ENCODE assay signal across 31 cellular contexts in the genomic region with DNA sequence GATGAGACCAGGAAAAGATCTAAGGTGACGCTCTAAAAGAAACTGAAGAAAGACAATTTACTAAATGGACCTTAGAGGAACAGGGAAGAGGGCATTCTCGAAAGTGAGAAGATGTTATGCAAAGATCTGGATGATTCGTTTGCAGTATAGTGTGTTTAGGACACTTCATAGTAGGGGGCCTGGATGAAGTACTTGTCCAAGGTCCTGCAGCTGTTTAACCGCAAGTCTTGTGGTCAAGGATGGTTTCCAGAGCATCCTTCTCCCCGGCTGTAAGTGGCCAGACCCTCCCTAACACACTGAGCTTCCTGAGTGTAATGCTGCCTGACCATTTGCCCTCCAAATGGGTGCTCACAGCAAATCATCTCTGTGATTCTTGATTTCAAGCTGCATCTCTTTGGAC.
"Had no signal": no experiment of that assay in that cellular context is flagged by ENCODE, and none has a peak within 500 bp of the region (broad histone marks: within the 10 kb centered on the region; RNA-seq: fewer than 3 reads in every experiment).

No MANE protein-coding gene starts in this region.

- H3K27me3 ChIP-seq: ascending aorta, cardiac muscle cell, SJCRH30 had no signal

- H3K27ac Mint-ChIP-seq: activated B cell treated with CpG ODN at 0.5 μM for 24 hours; activated CD4-positive, alpha-beta memory T cell treated with anti-CD3 and anti-CD28 coated beads, Interleukin-2, amount 10 ng/mL, durations not matched to agents 7 days and 5 days; activated CD8-positive, alpha-beta memory T cell treated with anti-CD3 and anti-CD28 coated beads, Interleukin-2, amount 10 ng/mL, durations not matched to agents 7 days and 5 days; activated naive CD4-positive, alpha-beta T cell treated with anti-CD3 and anti-CD28 coated beads, Interleukin-2, amount 50 U/mL, for 24 hours; activated naive CD8-positive, alpha-beta T cell treated with anti-CD3 and anti-CD28 coated beads, Interleukin-2, amount 10 ng/mL, durations not matched to agents 7 days and 5 days had no signal

- H3K36me3 Mint-ChIP-seq: activated CD8-positive, alpha-beta memory T cell treated with anti-CD3 and anti-CD28 coated beads, Interleukin-2, amount 10 ng/mL, durations not matched to agents 7 days and 5 days; activated naive CD8-positive, alpha-beta T cell treated with anti-CD3 and anti-CD28 coated beads, Interleukin-2, amount 10 ng/mL, durations not matched to agents 7 days and 5 days had no signal

- H3K9me3 Mint-ChIP-seq: activated B cell treated with CpG ODN at 0.5 μM for 24 hours; activated CD4-positive, alpha-beta memory T cell treated with anti-CD3 and anti-CD28 coated beads, Interleukin-2, amount 10 ng/mL, durations not matched to agents 7 days and 5 days; activated naive CD4-positive, alpha-beta T cell treated with anti-CD3 and anti-CD28 coated beads, Interleukin-2, amount 50 U/mL, for 24 hours; activated naive CD8-positive, alpha-beta T cell treated with anti-CD3 and anti-CD28 coated beads, Interleukin-2, amount 10 ng/mL, durations not matched to agents 7 days and 5 days; central memory CD8-positive, alpha-beta T cell had no signal

- ATAC-seq: activated CD8-positive, alpha-beta memory T cell treated with anti-CD3 and anti-CD28 coated beads, Interleukin-2, amount 10 ng/mL, durations not matched to agents 7 days and 5 days; Panc1 had no signal

- DNase-seq: activated B cell treated with CpG ODN at 0.5 μM for 24 hours; activated CD4-positive, alpha-beta memory T cell treated with anti-CD3 and anti-CD28 coated beads, Interleukin-2, amount 10 ng/mL, durations not matched to agents 7 days and 5 days; activated CD4-positive, alpha-beta T cell treated with anti-CD3 and anti-CD28 coated beads for 4 hours; activated CD4-positive, CD25-positive, alpha-beta regulatory T cell treated with anti-CD3 and anti-CD28 coated beads, Interleukin-2, amount 50 U/mL, for 72 hours; activated CD8-positive, alpha-beta memory T cell treated with anti-CD3 and anti-CD28 coated beads for 24 hours; activated CD8-positive, alpha-beta memory T cell treated with anti-CD3 and anti-CD28 coated beads, Interleukin-2, amount 10 ng/mL, durations not matched to agents 7 days and 5 days; activated CD8-positive, alpha-beta memory T cell treated with anti-CD3 and anti-CD28 coated beads, Interleukin-2, amount 50 U/mL, for 48 hours; activated effector memory CD4-positive, alpha-beta T cell treated with anti-CD3 and anti-CD28 coated beads, Interleukin-2, amount 50 U/mL, for 16 hours; activated naive CD4-positive, alpha-beta T cell treated with Interleukin-2 at 50 U/mL for 16 hours; activated naive CD8-positive, alpha-beta T cell treated with anti-CD3 and anti-CD28 coated beads, Interleukin-2, amount 10 ng/mL, durations not matched to agents 7 days and 5 days; activated T-cell treated with anti-CD3 and anti-CD28 coated beads, Interleukin-2, amount 50 U/mL, for 48 hours; amygdala; NCI-H1105; NCI-H1417 treated with DMSO at 0.1 percent for 48 hours; NCI-H187 treated with DMSO at 0.1 percent for 48 hours; NCI-H2081; NCI-H2227 treated with DMSO at 0.1 percent for 48 hours; NCI-H446; NCI-H510A treated with DMSO at 0.1 percent for 48 hours; SHP77; SW 1271; T-helper 1 cell; T-helper 2 cell; T-helper 9 cell had no signal

- H3K4me3 ChIP-seq: ascending aorta, cardiac muscle cell, SJCRH30 had no signal

- H3K27me3 Mint-ChIP-seq: activated CD4-positive, alpha-beta memory T cell treated with anti-CD3 and anti-CD28 coated beads, Interleukin-2, amount 10 ng/mL, durations not matched to agents 7 days and 5 days; activated naive CD8-positive, alpha-beta T cell treated with anti-CD3 and anti-CD28 coated beads, Interleukin-2, amount 10 ng/mL, durations not matched to agents 7 days and 5 days had no signal

- H3K36me3 ChIP-seq: ascending aorta, cardiac muscle cell, SJCRH30 had no signal

- H3K27ac ChIP-seq: ascending aorta, cardiac muscle cell, SJCRH30, VCaP had no signal

- H3K4me3 Mint-ChIP-seq: activated B cell treated with CpG ODN at 0.5 μM for 24 hours; activated CD4-positive, alpha-beta memory T cell treated with anti-CD3 and anti-CD28 coated beads, Interleukin-2, amount 10 ng/mL, durations not matched to agents 7 days and 5 days; activated CD8-positive, alpha-beta memory T cell treated with anti-CD3 and anti-CD28 coated beads, Interleukin-2, amount 10 ng/mL, durations not matched to agents 7 days and 5 days; activated naive CD4-positive, alpha-beta T cell treated with anti-CD3 and anti-CD28 coated beads, Interleukin-2, amount 50 U/mL, for 24 hours; activated naive CD8-positive, alpha-beta T cell treated with anti-CD3 and anti-CD28 coated beads, Interleukin-2, amount 10 ng/mL, durations not matched to agents 7 days and 5 days; central memory CD8-positive, alpha-beta T cell had no signal

- H3K4me1 Mint-ChIP-seq: activated B cell treated with CpG ODN at 0.5 μM for 24 hours; activated CD4-positive, alpha-beta memory T cell treated with anti-CD3 and anti-CD28 coated beads, Interleukin-2, amount 10 ng/mL, durations not matched to agents 7 days and 5 days; activated CD8-positive, alpha-beta memory T cell treated with anti-CD3 and anti-CD28 coated beads, Interleukin-2, amount 10 ng/mL, durations not matched to agents 7 days and 5 days; activated naive CD4-positive, alpha-beta T cell treated with anti-CD3 and anti-CD28 coated beads, Interleukin-2, amount 50 U/mL, for 24 hours; activated naive CD8-positive, alpha-beta T cell treated with anti-CD3 and anti-CD28 coated beads, Interleukin-2, amount 10 ng/mL, durations not matched to agents 7 days and 5 days; central memory CD8-positive, alpha-beta T cell had no signal

- H3K9me3 ChIP-seq: ascending aorta, SJCRH30 had no signal

- H3K4me1 ChIP-seq: ascending aorta, SJCRH30 had no signal
